28 cellular contexts compared by ENCODE assay signal in genomic region chr4:15299627-15300026, GRCh38.
"Had no signal": no experiment of that assay in that cellular context is flagged by ENCODE, and none has a peak within 500 bp of the region (broad histone marks: within the 10 kb centered on the region; RNA-seq: fewer than 3 reads in every experiment).

No MANE protein-coding gene starts in this region.

- H3K4me3 ChIP-seq: colonic mucosa, coronary artery, dorsolateral prefrontal cortex, esophagus muscularis mucosa, esophagus squamous epithelium, gastrocnemius medialis, gastroesophageal sphincter, heart left ventricle, heart right ventricle had no signal

- H3K9me3 ChIP-seq: colonic mucosa, esophagus muscularis mucosa, esophagus squamous epithelium, gastrocnemius medialis, gastroesophageal sphincter, heart left ventricle, heart right ventricle had no signal

- ATAC-seq: effector memory CD8-positive, alpha-beta T cell; esophagus mucosa; foreskin keratinocyte; gastrocnemius medialis; gastroesophageal sphincter; heart left ventricle; heart right ventricle had no signal

- FAIRE-seq: colon, endometrium, endothelial cell of umbilical vein, frontal cortex had no signal

- DNase-seq: colonic mucosa; cortex of kidney; dermis blood vessel endothelial cell; dorsolateral prefrontal cortex; effector CD4-positive, alpha-beta T cell; effector CD8-positive, alpha-beta T cell; effector memory CD4-positive, alpha-beta T cell; effector memory CD8-positive, alpha-beta T cell; endodermal cell; erythroblast; esophagus squamous epithelium; foreskin fibroblast; foreskin keratinocyte; foreskin melanocyte; gastrocnemius medialis; glutamatergic neuron; head of caudate nucleus; heart left ventricle; heart right ventricle had no signal

- H3K27me3 ChIP-seq: colonic mucosa, dorsolateral prefrontal cortex, esophagus muscularis mucosa, gastrocnemius medialis, gastroesophageal sphincter, heart left ventricle, heart right ventricle had no signal

- H3K36me3 ChIP-seq: colonic mucosa, esophagus muscularis mucosa, esophagus squamous epithelium, gastrocnemius medialis, gastroesophageal sphincter, heart left ventricle, heart right ventricle had no signal

- H3K4me1 ChIP-seq: colonic mucosa, esophagus squamous epithelium, foreskin keratinocyte, gastrocnemius medialis had no signal

- H3K27ac ChIP-seq: colonic mucosa, coronary artery, epithelial cell of prostate, esophagus muscularis mucosa, esophagus squamous epithelium, foreskin keratinocyte, gastrocnemius medialis, gastroesophageal sphincter, heart left ventricle, heart right ventricle had no signal
